1 cellular context compared by ENCODE assay signal in the genomic region with DNA sequence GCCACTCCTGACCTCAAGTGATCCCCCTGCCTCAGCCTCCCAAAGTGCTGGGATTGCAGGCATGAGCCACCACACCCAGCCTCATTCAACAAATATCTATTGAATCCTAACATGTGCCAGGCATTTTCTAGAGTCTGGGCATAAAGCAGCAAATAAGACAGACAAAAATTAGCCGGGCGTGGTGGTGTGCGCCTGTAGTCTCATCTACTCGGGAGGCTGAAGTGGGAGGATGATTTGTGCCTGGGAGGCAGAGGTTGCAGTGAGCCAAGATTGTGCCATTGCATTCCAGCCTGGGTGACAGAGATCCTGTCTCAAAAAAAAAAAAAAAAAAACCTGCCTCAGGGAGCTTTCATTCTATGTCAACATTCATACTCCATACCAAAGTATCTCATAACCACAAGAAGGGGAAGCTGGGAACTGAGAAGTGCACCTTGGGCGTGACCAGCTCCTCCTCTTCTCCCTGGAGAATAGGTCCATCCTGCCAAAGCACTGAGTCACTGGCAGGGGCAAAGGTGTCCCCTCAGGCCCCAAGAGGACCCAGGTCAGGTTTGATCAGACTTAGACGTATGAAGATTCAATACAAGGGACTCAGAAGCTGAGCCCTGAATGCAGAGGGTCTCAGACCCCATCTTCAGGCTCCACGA.
TF ChIP-seq lines count a peak whose summit lies in the region.

No MANE protein-coding gene starts in this region.

TF ChIP-seq in K562, 482 proteins besides CTCF, POLR2A, EP300 and RAD21:
- TF ChIP-seq CCNT2 (IDR thresholded peaks at IDR 0.05; ENCODE audit: borderline replicate concordance, extremely low read depth, insufficient read length, low read depth, low read length) = no peak
- 0 out of 2 replicates have a peak, but pooled peaks have one; percentile 31 for TF ChIP-seq CTBP1 (IDR thresholded peaks at IDR 0.05; ENCODE audit: borderline replicate concordance)
- TF ChIP-seq PRDM10 (IDR thresholded peaks at IDR 0.05; ENCODE audit: partially characterized antibody) = peak; percentile 42
- TF ChIP-seq MAFK (IDR thresholded peaks at IDR 0.05; ENCODE audit: low read length) = no peak
- TF ChIP-seq TRIM25 (IDR thresholded peaks at IDR 0.05; ENCODE audit: borderline replicate concordance) = no peak
- TF ChIP-seq ZNF778 (CRISPR knock-in tag; IDR thresholded peaks at IDR 0.05) = no peak
